In genomic region chr9:14814229-14814628, GRCh38 we compare ENCODE assay signal across 15 cellular contexts.
DNase-seq lines count a peak whose midpoint lies in the region; ATAC-seq and TF ChIP-seq lines count a peak whose summit lies in the region.
"Had no signal": no experiment of that assay in that cellular context is flagged by ENCODE, and none has a peak within 500 bp of the region (broad histone marks: within the 10 kb centered on the region; RNA-seq: fewer than 3 reads in every experiment).

No MANE protein-coding gene starts in this region.

- CTCF ChIA-PET in PC-3 (lab: Charles Lee), result interaction anchor here (0.9 kb wide), 1 partner anchor 113 kb away, joined by 4 read pairs; no protein-coding TSS in a partner anchor

- POLR2A ChIA-PET in PC-3 (lab: Charles Lee; ENCODE audit: unreplicated experiment), result interaction anchor here (0.6 kb wide), 1 partner anchor 749 kb away, joined by 5 read pairs; no protein-coding TSS in a partner anchor

- intact Hi-C loops in PC-3 (cut with micrococcal nuclease), result no loop called here

- no peak overlapping the region for H3K27ac ChIP-seq in BLaER1
- H3K27ac ChIP-seq in PC-3 (ENCODE audit: low read length), result peak overlapping the region; percentile 90
- H3K27ac ChIP-seq in brain microvascular endothelial cell, result peak overlapping the region; percentile 65

- no peak overlapping the region for H2AFZ ChIP-seq in PC-3 (ENCODE audit: low read length)

- ATAC-seq in PC-3 (peak; percentile 72), GM18867 (IDR thresholded peaks at IDR 0.05; ENCODE audit: unreplicated experiment) (no peak)
- ATAC-seq: CD8-positive, alpha-beta T cell; GM23338; K562 had no signal

- in situ Hi-C loops in brain microvascular endothelial cell (cut with HindIII; ENCODE audit: low pct_ligation_motif_present, low sequenced_read_pairs), result no loop called here

- H4K20me1 ChIP-seq in BLaER1 (no peaks in the 10 kb centered on the region), PC-3 (ENCODE audit: low read length) (no peaks in the 10 kb centered on the region)

- peaks cover 30% of the 10 kb centered on the region for H3K4me1 ChIP-seq in BLaER1
- peaks cover 49% of the 10 kb centered on the region for H3K4me1 ChIP-seq in PC-3 (ENCODE audit: insufficient read depth, low read length)

- no peaks in the 10 kb centered on the region for H3K9me2 ChIP-seq in PC-3 (replicated peaks; ENCODE audit: low read length)

- TF ChIP-seq CTCF in PC-3 (conservative IDR thresholded peaks at IDR 0.05; ENCODE audit: low read depth, low read length), result no peak
- TF ChIP-seq CTCF in brain microvascular endothelial cell (IDR thresholded peaks at IDR 0.05; ENCODE audit: low read depth, low read length, missing control alignments), result no peak

- DNase-seq in PC-3 (peak; percentile 78), brain microvascular endothelial cell (no peak), NCI-H69 (lab: John Stamatoyannopoulos, UW) (no peak)
- no peak for DNase-seq in stimulated activated CD4-positive, alpha-beta T cell treated with anti-CD3 and anti-CD28 coated beads, Interleukin-1b, Interleukin-23, amount 100 ng/mL, for 48 hours
- DNase-seq: AML-193; Calu3; CD8-positive, alpha-beta T cell; DMS79 treated with DMSO at 0.1 percent for 48 hours; GF-D8; HCEC 1CT; IMR-90 had no signal

- no TSS peak for BruUV-seq in PC-3 (replicated peaks; lab: Mats Ljungman, UMichigan)

- H3K4me3 ChIP-seq in BLaER1 (no peak overlapping the region), PC-3 (ENCODE audit: low read length) (no peak overlapping the region), brain microvascular endothelial cell (ENCODE audit: low read depth, low read length) (no peak overlapping the region)
- H3K4me3 ChIP-seq: GM23338, K562 had no signal

- H3K79me2 ChIP-seq in PC-3 (ENCODE audit: low read length), result no peaks in the 10 kb centered on the region

- H3K27me3 ChIP-seq in BLaER1, result no peaks in the 10 kb centered on the region
- H3K27me3 ChIP-seq in PC-3 (ENCODE audit: low read length), result no peaks in the 10 kb centered on the region
- no peaks in the 10 kb centered on the region for H3K27me3 ChIP-seq in brain microvascular endothelial cell (replicated peaks)

- H3K36me3 ChIP-seq in BLaER1, result no peaks in the 10 kb centered on the region
- H3K36me3 ChIP-seq in PC-3 (ENCODE audit: low read depth, low read length), result no peaks in the 10 kb centered on the region
- H3K36me3 ChIP-seq in brain microvascular endothelial cell (replicated peaks), result no peaks in the 10 kb centered on the region

- H3K9ac ChIP-seq in BLaER1 (no peak overlapping the region), PC-3 (ENCODE audit: low read length) (peak overlapping the region; percentile 65)

- H3K4me2 ChIP-seq in BLaER1 (peak overlapping the region; percentile 70), PC-3 (ENCODE audit: low read length) (peak overlapping the region; percentile 67)
- H3K4me2 ChIP-seq: GM23338 had no signal

- H3K9me3 ChIP-seq in BLaER1, result no peaks in the 10 kb centered on the region
- H3K9me3 ChIP-seq in PC-3 (ENCODE audit: low read length), result no peaks in the 10 kb centered on the region

- H3F3A ChIP-seq in PC-3 (ENCODE audit: low read length, unreplicated experiment), result peaks cover 7% of the 10 kb centered on the region
